ENCODE assay signal across 11 cellular contexts in genomic region chr10:3827768-3828403, GRCh38. TPM values are rescaled to one million over a fixed set of nuclear protein-coding genes. Genes with fewer than 3 reads are reported as not detected.
DNase-seq lines count a peak whose midpoint lies in the region; ATAC-seq and TF ChIP-seq lines count a peak whose summit lies in the region.
"Had no signal": no experiment of that assay in that cellular context is flagged by ENCODE, and none has a peak within 500 bp of the region (broad histone marks: within the 10 kb centered on the region; RNA-seq: fewer than 3 reads in every experiment).

No MANE protein-coding gene starts in this region.

- peak overlapping the region; percentile 93 for H3K27ac Mint-ChIP-seq in T-helper 2 cell treated with Interferon-gamma antibody and Interleukin-4, amounts not matched to agents 5 μg/mL and 100 μg/mL, for 36 hours
- H3K27ac Mint-ChIP-seq in memory B cell: peak overlapping the region; percentile 86

- H3K27ac ChIP-seq in subcutaneous abdominal adipose tissue (ENCODE audit: low read depth, low read length): peak overlapping the region; percentile 89
- H3K27ac ChIP-seq in testis: no peak overlapping the region
- H3K27ac ChIP-seq: SK-N-MC had no signal

- intact Hi-C loops in testis (cut with DNase I; ENCODE audit: low total_unique reads): loop anchor here (5.0 kb wide), 1 partner anchor 354 kb away; no protein-coding TSS in a partner anchor

- H3K4me3 Mint-ChIP-seq in T-helper 2 cell treated with Interferon-gamma antibody and Interleukin-4, amounts not matched to agents 5 μg/mL and 100 μg/mL, for 36 hours: peak overlapping the region; percentile 74
- H3K4me3 Mint-ChIP-seq in memory B cell: peak overlapping the region; percentile 83

- no peaks in the 10 kb centered on the region for H3K9me3 ChIP-seq in adipocyte (ENCODE audit: control insufficient read depth, low read length)
- H3K9me3 ChIP-seq in subcutaneous abdominal adipose tissue (ENCODE audit: control insufficient read depth in 5 of 5, low read length in 5 of 5): no peaks in the 10 kb centered on the region
- H3K9me3 ChIP-seq in testis: no peaks in the 10 kb centered on the region
- H3K9me3 ChIP-seq: pancreas had no signal

- peaks cover 39% of the 10 kb centered on the region for H3K4me1 Mint-ChIP-seq in T-helper 2 cell treated with Interferon-gamma antibody and Interleukin-4, amounts not matched to agents 5 μg/mL and 100 μg/mL, for 36 hours (ENCODE audit: low read depth)
- H3K4me1 Mint-ChIP-seq in memory B cell: peaks cover 8% of the 10 kb centered on the region

- no peaks in the 10 kb centered on the region for H3K27me3 Mint-ChIP-seq in T-helper 2 cell treated with Interferon-gamma antibody and Interleukin-4, amounts not matched to agents 5 μg/mL and 100 μg/mL, for 36 hours (ENCODE audit: low read depth)
- H3K27me3 Mint-ChIP-seq in memory B cell: no peaks in the 10 kb centered on the region

- H3K4me1 ChIP-seq in adipocyte (ENCODE audit: control insufficient read depth, insufficient read depth, low read length): peaks cover 46% of the 10 kb centered on the region
- H3K4me1 ChIP-seq in subcutaneous abdominal adipose tissue (ENCODE audit: control insufficient read depth in 5 of 5, insufficient read depth in 5 of 5, low read length in 5 of 5): peaks cover 8 to 41% (median 33%) of the 10 kb centered on the region in 5 donors
- H3K4me1 ChIP-seq in testis: peaks cover 9% of the 10 kb centered on the region

- H3K36me3 Mint-ChIP-seq in T-helper 2 cell treated with Interferon-gamma antibody and Interleukin-4, amounts not matched to agents 5 μg/mL and 100 μg/mL, for 36 hours (ENCODE audit: low read depth): no peaks in the 10 kb centered on the region
- no peaks in the 10 kb centered on the region for H3K36me3 Mint-ChIP-seq in memory B cell

- H3K27me3 ChIP-seq in adipocyte (replicated peaks; ENCODE audit: control insufficient read depth, insufficient read depth, low read length) (no peaks in the 10 kb centered on the region), subcutaneous abdominal adipose tissue (ENCODE audit: control insufficient read depth in 5 of 5, insufficient read depth in 4 of 5, low read length in 5 of 5) (no peaks in the 10 kb centered on the region), testis (no peaks in the 10 kb centered on the region)
- H3K27me3 ChIP-seq: pancreas had no signal

- no peak for DNase-seq in T-helper 2 cell treated with Interferon-gamma antibody and Interleukin-4, amounts not matched to agents 5 μg/mL and 100 μg/mL, for 36 hours (ENCODE audit: low spot score)
- no peak for DNase-seq in T-helper 2 cell
- DNase-seq in adipocyte (ENCODE audit: low read depth): no peak
- no peak for DNase-seq in memory B cell (ENCODE audit: low spot score in 2 of 2)
- DNase-seq in NCI-H1105 treated with DMSO at 0.1 percent for 48 hours (lab: John Stamatoyannopoulos, UW): no peak
- no peak for DNase-seq in stimulated activated CD4-positive, alpha-beta T cell treated with anti-CD3 and anti-CD28 coated beads, Interleukin-4, amount 100 ng/mL, for 4 hours
- no peak for DNase-seq in testis
- DNase-seq: NCI-H2029 treated with DMSO at 0.1 percent for 48 hours, pancreas had no signal

- H3K9ac ChIP-seq in adipocyte (ENCODE audit: low read length) (peak overlapping the region; percentile 87), subcutaneous abdominal adipose tissue (ENCODE audit: low read length in 5 of 5) (peak overlapping the region in 3 of 5 donors; percentile 71 to 86 (median 81))

- no peak for TF ChIP-seq POLR2A in testis (IDR thresholded peaks at IDR 0.05)

- no peak for ATAC-seq in memory B cell (ENCODE audit: low read depth)

- H3K4me3 ChIP-seq in adipocyte (ENCODE audit: low read length) (no peak overlapping the region), subcutaneous abdominal adipose tissue (ENCODE audit: low read depth in 1 of 5, low read length in 5 of 5) (peak overlapping the region; percentile 38 to 75 (median 65)), testis (no peak overlapping the region)

- 86 to 90% methylated on average over 27 of the region's 27 CpGs for WGBS in testis, 2 donors

- no peaks in the 10 kb centered on the region for H3K9me3 Mint-ChIP-seq in T-helper 2 cell treated with Interferon-gamma antibody and Interleukin-4, amounts not matched to agents 5 μg/mL and 100 μg/mL, for 36 hours
- H3K9me3 Mint-ChIP-seq in memory B cell: no peaks in the 10 kb centered on the region

- no peak for TF ChIP-seq CTCF in testis (IDR thresholded peaks at IDR 0.05)

- H3K36me3 ChIP-seq in adipocyte (ENCODE audit: control insufficient read depth, insufficient read depth, low read length, severe bottlenecking) (no peaks in the 10 kb centered on the region), subcutaneous abdominal adipose tissue (ENCODE audit: control insufficient read depth in 5 of 5, insufficient read depth in 5 of 5, low read length in 5 of 5) (no peaks in the 10 kb centered on the region), testis (ENCODE audit: low read depth, missing control alignments) (no peaks in the 10 kb centered on the region)
- H3K36me3 ChIP-seq: pancreas had no signal

RNA-seq across cellular contexts. Expression of gene KLF6, which starts 42.9 kb away (rescaled TPM):
- 10 to 100 TPM; 30.8 to 35.7 TPM for total RNA-seq in testis
- 41.5 TPM for polyA plus RNA-seq in testis (ENCODE audit: insufficient read depth, low read depth, low replicate concordance)

Comparison
In these comparisons a context has a peak if more than half of its experiments do, and no peak if none do; other contexts are left out.
1. H3K4me3 ChIP-seq: peak in subcutaneous abdominal adipose tissue (5 of 5); none in adipocyte (single experiment) and testis (0 of 2).